Comparison of ENCODE assay signal across 10 cellular contexts in genomic region chr3:88000853-88001252, GRCh38. TPM values are rescaled to one million over a fixed set of nuclear protein-coding genes. Genes with fewer than 3 reads are reported as not detected.
DNase-seq lines count a peak whose midpoint lies in the region; ATAC-seq, FAIRE-seq and TF ChIP-seq lines count a peak whose summit lies in the region.
"Had no signal": no experiment of that assay in that cellular context is flagged by ENCODE, and none has a peak within 500 bp of the region (broad histone marks: within the 10 kb centered on the region; RNA-seq: fewer than 3 reads in every experiment).

No MANE protein-coding gene starts in this region.

- H3K27ac Mint-ChIP-seq in activated naive CD4-positive, alpha-beta T cell treated with anti-CD3 and anti-CD28 coated beads, Interleukin-2, amount 10 ng/mL, durations not matched to agents 7 days and 5 days = no peak overlapping the region

- no peak overlapping the region for H3K4me3 Mint-ChIP-seq in activated naive CD4-positive, alpha-beta T cell treated with anti-CD3 and anti-CD28 coated beads, Interleukin-2, amount 10 ng/mL, durations not matched to agents 7 days and 5 days

- ATAC-seq in stimulated activated naive CD8-positive, alpha-beta T cell treated with anti-CD3 and anti-CD28 coated beads, Interleukin-15, Interleukin-2, amounts not matched to agents 100 U/mL and 50 U/mL, for 24 hours = peak; percentile 30
- ATAC-seq: A549 had no signal

- CTCF ChIA-PET in activated naive CD4-positive, alpha-beta T cell treated with anti-CD3 and anti-CD28 coated beads, Interleukin-2, amount 10 ng/mL, durations not matched to agents 7 days and 5 days (lab: Charles Lee) = interaction anchor here (1.1 to 3.0 kb wide), 4 partner anchors 102 to 741 kb away, joined by 3 to 17 read pairs (median 5); no protein-coding TSS in a partner anchor

- DNase-seq in NCI-H82 (lab: John Stamatoyannopoulos, UW) (peak; percentile 4), NCI-H82 treated with DMSO at 0.1 percent for 48 hours (lab: John Stamatoyannopoulos, UW; ENCODE audit: unreplicated experiment) (no peak), iPS DF 4.7 (ENCODE audit: extremely low read depth, low spot score) (peak; percentile 28), A172 (ENCODE audit: low spot score) (no peak), GM12891 (ENCODE audit: insufficient read length, low spot score) (no peak), kidney glomerular epithelial cell (lab: John Stamatoyannopoulos, UW) (no peak)
- peak; percentile 41 for DNase-seq in activated naive CD4-positive, alpha-beta T cell treated with anti-CD3 and anti-CD28 coated beads, Interleukin-2, amount 10 ng/mL, durations not matched to agents 7 days and 5 days
- peak; percentile 17 for DNase-seq in stimulated activated naive CD8-positive, alpha-beta T cell treated with anti-CD3 and anti-CD28 coated beads, Interleukin-15, Interleukin-2, amounts not matched to agents 100 U/mL and 50 U/mL, for 24 hours

- no peaks in the 10 kb centered on the region for H3K36me3 Mint-ChIP-seq in activated naive CD4-positive, alpha-beta T cell treated with anti-CD3 and anti-CD28 coated beads, Interleukin-2, amount 10 ng/mL, durations not matched to agents 7 days and 5 days

- FAIRE-seq in GM12891 (lab: Jason Lieb, UNC) = no peak
- FAIRE-seq: A549, endometrium had no signal

- peaks cover 5% of the 10 kb centered on the region for H3K27me3 Mint-ChIP-seq in activated naive CD4-positive, alpha-beta T cell treated with anti-CD3 and anti-CD28 coated beads, Interleukin-2, amount 10 ng/mL, durations not matched to agents 7 days and 5 days

- no peak for TF ChIP-seq POLR2A in GM12891 (IDR thresholded peaks at IDR 0.05; ENCODE audit: low read depth, low read length)

- H3K9me3 Mint-ChIP-seq in activated naive CD4-positive, alpha-beta T cell treated with anti-CD3 and anti-CD28 coated beads, Interleukin-2, amount 10 ng/mL, durations not matched to agents 7 days and 5 days = no peaks in the 10 kb centered on the region

- peaks cover 23% of the 10 kb centered on the region for H3K4me1 Mint-ChIP-seq in activated naive CD4-positive, alpha-beta T cell treated with anti-CD3 and anti-CD28 coated beads, Interleukin-2, amount 10 ng/mL, durations not matched to agents 7 days and 5 days

TF ChIP-seq in GM12891, 5 proteins besides CTCF, POLR2A, EP300 and RAD21:
- TF ChIP-seq POU2F2 (IDR thresholded peaks at IDR 0.05; ENCODE audit: low read depth, low read length) (no peak), SPI1 (IDR thresholded peaks at IDR 0.05; ENCODE audit: low read depth, low read length) (no peak), PAX5 (IDR thresholded peaks at IDR 0.05; ENCODE audit: insufficient read depth, low read length, severe bottlenecking) (no peak), POLR2AphosphoS5 (IDR thresholded peaks at IDR 0.05; ENCODE audit: low read depth, low read length) (no peak), TAF1 (IDR thresholded peaks at IDR 0.05; ENCODE audit: low read depth, low read length) (no peak)

RNA-seq across cellular contexts. Expression of gene CGGBP1, which starts 58.0 kb away (rescaled TPM):
- 71.1 and 72.9 TPM in 2 replicates for total RNA-seq in A172 (2014; rRNA removed; shearing (Covaris generic))
- polyA plus RNA-seq in GM12891 (2012; ENCODE audit: low read depth, missing spikeins) = 25.1 TPM

RNA-seq across cellular contexts. Expression of gene ZNF654, which starts 58.2 kb away (rescaled TPM):
- total RNA-seq in A172 (2014; rRNA removed; shearing (Covaris generic)) = 11.1 and 17.0 TPM in 2 replicates
- 5.9 TPM for polyA plus RNA-seq in GM12891 (2012; ENCODE audit: low read depth, missing spikeins)

Comparison
In these comparisons a context has a peak if more than half of its experiments do, and no peak if none do; other contexts are left out.
1. DNase-seq: peak in NCI-H82 (single experiment), activated naive CD4-positive, alpha-beta T cell treated with anti-CD3 and anti-CD28 coated beads, Interleukin-2, amount 10 ng/mL, durations not matched to agents 7 days and 5 days (single experiment), iPS DF 4.7 (single experiment) and stimulated activated naive CD8-positive, alpha-beta T cell treated with anti-CD3 and anti-CD28 coated beads, Interleukin-15, Interleukin-2, amounts not matched to agents 100 U/mL and 50 U/mL, for 24 hours (single experiment); none in NCI-H82 treated with DMSO at 0.1 percent for 48 hours (single experiment), A172 (single experiment), GM12891 (single experiment) and kidney glomerular epithelial cell (single experiment).